In the genomic region with DNA sequence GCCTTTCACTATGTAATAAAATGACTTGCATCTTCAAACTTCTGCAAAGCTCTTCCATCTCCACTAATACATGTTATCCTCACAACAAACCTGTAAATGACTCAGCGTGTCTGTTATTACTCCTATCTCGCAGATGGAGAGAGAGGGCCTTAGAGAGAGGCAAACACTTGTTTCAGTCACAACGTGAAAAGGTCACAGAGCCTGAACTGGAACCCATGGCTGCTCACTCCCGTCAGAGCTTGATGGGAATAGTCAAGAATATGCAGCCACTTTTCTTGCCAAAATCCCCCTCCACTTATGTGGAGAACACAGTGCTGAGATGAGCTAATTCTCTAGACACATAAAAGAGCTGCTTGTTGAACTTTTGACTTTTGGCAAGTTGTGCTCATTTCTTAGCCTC, we compare ENCODE assay signal across 28 cellular contexts.
DNase-seq lines count a peak whose midpoint lies in the region; ATAC-seq, FAIRE-seq and TF ChIP-seq lines count a peak whose summit lies in the region.
"Had no signal": no experiment of that assay in that cellular context is flagged by ENCODE, and none has a peak within 500 bp of the region (broad histone marks: within the 10 kb centered on the region; RNA-seq: fewer than 3 reads in every experiment).

No MANE protein-coding gene starts in this region.

- FAIRE-seq in GM12892 (lab: Jason Lieb, UNC) (peak; percentile 42), D721Med (lab: Jason Lieb, UNC) (no peak)
- FAIRE-seq: A549, TTC549 had no signal

- no peaks in the 10 kb centered on the region for H3K27me3 Mint-ChIP-seq in stimulated activated naive CD8-positive, alpha-beta T cell treated with anti-CD3 and anti-CD28 coated beads, Interleukin-15, amount 100 ng/mL, for 72 hours
- H3K27me3 Mint-ChIP-seq: activated CD4-positive, alpha-beta T cell treated with anti-CD3 and anti-CD28 coated beads for 36 hours; activated naive CD8-positive, alpha-beta T cell treated with anti-CD3 and anti-CD28 coated beads, Interleukin-2, amount 50 U/mL, for 24 hours had no signal

- no peak for TF ChIP-seq CTCF in choroid plexus epithelial cell (conservative IDR thresholded peaks at IDR 0.05; ENCODE audit: low read depth, low read length)
- TF ChIP-seq CTCF in gastrocnemius medialis (IDR thresholded peaks at IDR 0.05 in 4 of 5, conservative IDR thresholded peaks at IDR 0.05 in 1 of 5), result no peak
- TF ChIP-seq CTCF in D721Med (IDR thresholded peaks at IDR 0.05; ENCODE audit: insufficient read depth, missing control alignments), result no peak

- no peak for TF ChIP-seq POLR2A in GM12892 (IDR thresholded peaks at IDR 0.05; ENCODE audit: low read depth, low read length)
- TF ChIP-seq POLR2A in gastrocnemius medialis (IDR thresholded peaks at IDR 0.05), result no peak

- peak overlapping the region; percentile 34 to 73 (median 66) for H3K27ac ChIP-seq in gastrocnemius medialis
- H3K27ac ChIP-seq: A549, upper lobe of left lung had no signal

- H3K4me1 ChIP-seq in gastrocnemius medialis, result peaks cover 32 to 37% of the 10 kb centered on the region in 2 donors
- H3K4me1 ChIP-seq: A549, upper lobe of left lung had no signal

- no peak overlapping the region for H3K4me3 ChIP-seq in choroid plexus epithelial cell (ENCODE audit: low read depth, low read length)
- H3K4me3 ChIP-seq in gastrocnemius medialis, result no peak overlapping the region
- H3K4me3 ChIP-seq: A549, MG63, upper lobe of left lung had no signal

- H3K9me3 ChIP-seq in gastrocnemius medialis, result no peaks in the 10 kb centered on the region
- H3K9me3 ChIP-seq: A549, MG63, upper lobe of left lung had no signal

- no peaks in the 10 kb centered on the region for H3K27me3 ChIP-seq in gastrocnemius medialis
- H3K27me3 ChIP-seq: MG63, upper lobe of left lung had no signal

- no peaks in the 10 kb centered on the region for H3K36me3 ChIP-seq in gastrocnemius medialis
- H3K36me3 ChIP-seq: MG63, upper lobe of left lung had no signal

- H3K27ac Mint-ChIP-seq in stimulated activated naive CD8-positive, alpha-beta T cell treated with anti-CD3 and anti-CD28 coated beads, Interleukin-15, amount 100 ng/mL, for 72 hours, result no peak overlapping the region
- H3K27ac Mint-ChIP-seq: activated CD4-positive, alpha-beta T cell treated with anti-CD3 and anti-CD28 coated beads for 36 hours; activated naive CD8-positive, alpha-beta T cell treated with anti-CD3 and anti-CD28 coated beads, Interleukin-2, amount 50 U/mL, for 24 hours; activated T-helper 2 cell treated with anti-CD3 and anti-CD28 coated beads, Interferon-gamma antibody, Interleukin-2, Interleukin-4, amounts not matched to agents 10 μg/mL and 5 μg/mL and 100 μg/mL, durations not matched to agents 14 hours and 24 hours and 36 hours; stimulated activated memory B cell treated with anti-CD40 and anti-IgM and Interleukin-4, amounts not matched to agents 10 μg/mL and 1 μg/mL and 100 μg/mL, for 72 hours had no signal

- intact Hi-C loops in left ventricle myocardium superior (cut with micrococcal nuclease) (no loop called here), gastrocnemius medialis (cut with DNase I; ENCODE audit: low total_unique reads) (no loop called here)

- ATAC-seq in left ventricle myocardium superior (peak; percentile 79), gastrocnemius medialis (peak; percentile 26 to 34), HG03196 (IDR thresholded peaks at IDR 0.05; ENCODE audit: unreplicated experiment) (no peak)
- no peak for ATAC-seq in stimulated activated naive CD8-positive, alpha-beta T cell treated with anti-CD3 and anti-CD28 coated beads, Interleukin-15, amount 100 ng/mL, for 72 hours
- ATAC-seq: A549; activated CD4-positive, alpha-beta T cell treated with anti-CD3 and anti-CD28 coated beads for 36 hours; activated naive CD8-positive, alpha-beta T cell treated with anti-CD3 and anti-CD28 coated beads, Interleukin-2, amount 50 U/mL, for 24 hours; stimulated activated memory B cell treated with anti-CD40 and anti-IgM and Interleukin-4, amounts not matched to agents 10 μg/mL and 1 μg/mL and 100 μg/mL, for 72 hours had no signal

- in situ Hi-C loops in gastrocnemius medialis (cut with MboI; ENCODE audit: low sequenced_read_pairs in 4 of 4), result no loop called here

- no peak overlapping the region for H3K4me3 Mint-ChIP-seq in stimulated activated naive CD8-positive, alpha-beta T cell treated with anti-CD3 and anti-CD28 coated beads, Interleukin-15, amount 100 ng/mL, for 72 hours
- H3K4me3 Mint-ChIP-seq: activated CD4-positive, alpha-beta T cell treated with anti-CD3 and anti-CD28 coated beads for 36 hours; activated naive CD8-positive, alpha-beta T cell treated with anti-CD3 and anti-CD28 coated beads, Interleukin-2, amount 50 U/mL, for 24 hours; central memory CD8-positive, alpha-beta T cell; neural crest cell; stimulated activated memory B cell treated with anti-CD40 and anti-IgM and Interleukin-4, amounts not matched to agents 10 μg/mL and 1 μg/mL and 100 μg/mL, for 72 hours had no signal

- H3K9me3 Mint-ChIP-seq in stimulated activated naive CD8-positive, alpha-beta T cell treated with anti-CD3 and anti-CD28 coated beads, Interleukin-15, amount 100 ng/mL, for 72 hours, result no peaks in the 10 kb centered on the region
- H3K9me3 Mint-ChIP-seq: activated naive CD8-positive, alpha-beta T cell treated with anti-CD3 and anti-CD28 coated beads, Interleukin-2, amount 50 U/mL, for 24 hours; activated T-helper 2 cell treated with anti-CD3 and anti-CD28 coated beads, Interferon-gamma antibody, Interleukin-2, Interleukin-4, amounts not matched to agents 10 μg/mL and 5 μg/mL and 100 μg/mL, durations not matched to agents 14 hours and 24 hours and 36 hours; central memory CD8-positive, alpha-beta T cell; neural crest cell; stimulated activated memory B cell treated with anti-CD40 and anti-IgM and Interleukin-4, amounts not matched to agents 10 μg/mL and 1 μg/mL and 100 μg/mL, for 72 hours had no signal

- no peaks in the 10 kb centered on the region for H3K4me1 Mint-ChIP-seq in stimulated activated naive CD8-positive, alpha-beta T cell treated with anti-CD3 and anti-CD28 coated beads, Interleukin-15, amount 100 ng/mL, for 72 hours
- H3K4me1 Mint-ChIP-seq: activated CD4-positive, alpha-beta T cell treated with anti-CD3 and anti-CD28 coated beads for 36 hours; activated naive CD8-positive, alpha-beta T cell treated with anti-CD3 and anti-CD28 coated beads, Interleukin-2, amount 50 U/mL, for 24 hours; central memory CD8-positive, alpha-beta T cell; stimulated activated memory B cell treated with anti-CD40 and anti-IgM and Interleukin-4, amounts not matched to agents 10 μg/mL and 1 μg/mL and 100 μg/mL, for 72 hours had no signal

- no peak for DNase-seq in GM12892 (ENCODE audit: insufficient read length)
- DNase-seq in choroid plexus epithelial cell (ENCODE audit: low read depth), result peak; percentile 87
- DNase-seq in left ventricle myocardium superior, result no peak
- DNase-seq in gastrocnemius medialis, result no peak
- DNase-seq in NCI-H1436 (lab: John Stamatoyannopoulos, UW), result no peak
- no peak for DNase-seq in stimulated activated naive CD8-positive, alpha-beta T cell treated with anti-CD3 and anti-CD28 coated beads, Interleukin-15, amount 100 ng/mL, for 72 hours
- no peak for DNase-seq in D721Med (ENCODE audit: insufficient read length, low spot score)
- DNase-seq: activated CD4-positive, alpha-beta T cell treated with anti-CD3 and anti-CD28 coated beads for 36 hours; activated naive CD8-positive, alpha-beta T cell treated with anti-CD3 and anti-CD28 coated beads, Interleukin-2, amount 50 U/mL, for 24 hours; Calu3; effector memory CD4-positive, alpha-beta T cell; HCEC 1CT; hypothalamus; kidney glomerular epithelial cell; MG63; midbrain; NCI-H146; NCI-H2171; SHP77 treated with DMSO at 0.1 percent for 48 hours; stimulated activated CD4-positive, alpha-beta T cell treated with anti-CD3 and anti-CD28 coated beads, Interleukin-15, amount 100 ng/mL, for 24 hours; upper lobe of left lung had no signal

Comparison
In these comparisons a context has a peak if more than half of its experiments do, and no peak if none do; other contexts are left out.
1. ATAC-seq: peak in left ventricle myocardium superior (single experiment) and gastrocnemius medialis (2 of 2); none in HG03196 (single experiment) and stimulated activated naive CD8-positive, alpha-beta T cell treated with anti-CD3 and anti-CD28 coated beads, Interleukin-15, amount 100 ng/mL, for 72 hours (single experiment).